In the genomic region with DNA sequence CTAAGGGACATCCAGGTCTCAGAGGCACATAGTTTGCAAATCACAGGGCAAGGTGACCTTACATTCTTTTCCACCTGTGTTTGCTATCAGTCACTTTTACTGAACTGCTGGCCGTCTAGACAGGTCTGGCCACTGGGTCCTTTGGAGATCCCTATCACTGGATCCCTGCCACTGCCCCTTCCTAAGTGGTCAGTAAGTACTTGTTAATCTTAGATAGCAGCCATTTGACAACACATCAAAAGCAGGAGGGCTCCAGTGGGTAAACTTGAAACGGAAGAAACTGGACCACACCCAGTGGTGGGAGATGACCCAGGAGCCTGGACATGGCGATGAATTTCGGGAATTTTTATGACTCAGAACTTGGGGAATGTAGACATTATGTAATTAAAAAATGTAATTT, we compare ENCODE assay signal across 27 cellular contexts. TPM values are rescaled to one million over a fixed set of nuclear protein-coding genes. Genes with fewer than 3 reads are reported as not detected.
DNase-seq lines count a peak whose midpoint lies in the region; ATAC-seq and TF ChIP-seq lines count a peak whose summit lies in the region.
"Had no signal": no experiment of that assay in that cellular context is flagged by ENCODE, and none has a peak within 500 bp of the region (broad histone marks: within the 10 kb centered on the region; RNA-seq: fewer than 3 reads in every experiment).

No MANE protein-coding gene starts in this region.

- no peaks in the 10 kb centered on the region for H3K9me3 ChIP-seq in upper lobe of left lung
- H3K9me3 ChIP-seq: transverse colon had no signal

- DNase-seq in ELR (ENCODE audit: low read depth): peak; percentile 38
- peak; percentile 32 for DNase-seq in NCI-H226
- peak; percentile 57 for DNase-seq in glomerular visceral epithelial cell (ENCODE audit: extremely low spot score)
- peak in 1 of 2 donors; percentile 35 for DNase-seq in upper lobe of left lung
- no peak for DNase-seq in activated naive CD8-positive, alpha-beta T cell treated with anti-CD3 and anti-CD28 coated beads for 36 hours
- DNase-seq in nucleus accumbens (lab: John Stamatoyannopoulos, UW): no peak
- DNase-seq in OCI-M2 (lab: John Stamatoyannopoulos, UW; ENCODE audit: unreplicated experiment): no peak
- no peak for DNase-seq in cerebellar cortex (ENCODE audit: low spot score)
- DNase-seq: activated CD4-positive, alpha-beta T cell treated with anti-CD3 and anti-CD28 coated beads for 36 hours; activated gamma-delta T cell treated with Interleukin-2 at 50 U/mL for 16 hours; brain microvascular endothelial cell; CD4-positive, alpha-beta memory T cell; DMS53; effector CD8-positive, alpha-beta T cell; erythroblast; foreskin melanocyte; hypothalamus; NCI-H1417; NCI-H2107; NCI-H446 treated with DMSO at 0.1 percent for 48 hours; stimulated activated CD4-positive, alpha-beta T cell treated with anti-CD3 and anti-CD28 coated beads, Interleukin-15, amount 100 ng/mL, for 24 hours; stimulated activated naive CD8-positive, alpha-beta T cell treated with anti-CD3 and anti-CD28 coated beads, Interleukin-15, amount 100 ng/mL, for 72 hours; transverse colon had no signal

- no peaks in the 10 kb centered on the region for H3K36me3 Mint-ChIP-seq in activated naive CD8-positive, alpha-beta T cell treated with anti-CD3 and anti-CD28 coated beads for 36 hours
- H3K36me3 Mint-ChIP-seq: CD4-positive, alpha-beta memory T cell; neural progenitor cell had no signal

- 38 to 49% methylated on average over 4 of the region's 4 CpGs for WGBS in upper lobe of left lung, 2 donors

- H3K27me3 ChIP-seq in upper lobe of left lung: no peaks in the 10 kb centered on the region
- H3K27me3 ChIP-seq: neural progenitor cell, transverse colon had no signal

- peaks cover 13% of the 10 kb centered on the region for H3K4me1 Mint-ChIP-seq in activated naive CD8-positive, alpha-beta T cell treated with anti-CD3 and anti-CD28 coated beads for 36 hours

- TF ChIP-seq POLR2A in upper lobe of left lung (IDR thresholded peaks at IDR 0.05): no peak

- no peaks in the 10 kb centered on the region for H3K4me1 ChIP-seq in upper lobe of left lung
- H3K4me1 ChIP-seq: transverse colon had no signal

- H3K27ac ChIP-seq in upper lobe of left lung: no peak overlapping the region
- H3K27ac ChIP-seq: brain microvascular endothelial cell, neural progenitor cell, transverse colon had no signal

- no peak overlapping the region for H3K4me3 Mint-ChIP-seq in activated naive CD8-positive, alpha-beta T cell treated with anti-CD3 and anti-CD28 coated beads for 36 hours
- H3K4me3 Mint-ChIP-seq: activated CD4-positive, alpha-beta T cell treated with anti-CD3 and anti-CD28 coated beads for 36 hours; CD4-positive, alpha-beta memory T cell; neural progenitor cell; stimulated activated naive CD8-positive, alpha-beta T cell treated with anti-CD3 and anti-CD28 coated beads, Interleukin-15, amount 100 ng/mL, for 72 hours had no signal

- TF ChIP-seq EP300 in upper lobe of left lung (IDR thresholded peaks at IDR 0.05): no peak

- ATAC-seq in upper lobe of left lung (ENCODE audit: low FRiP score in 2 of 2): peak; percentile 54 to 58
- ATAC-seq: activated CD4-positive, alpha-beta T cell treated with anti-CD3 and anti-CD28 coated beads for 36 hours; Panc1; sciatic nerve; stimulated activated naive CD8-positive, alpha-beta T cell treated with anti-CD3 and anti-CD28 coated beads, Interleukin-15, amount 100 ng/mL, for 72 hours had no signal

- H3K36me3 ChIP-seq in upper lobe of left lung: no peaks in the 10 kb centered on the region
- H3K36me3 ChIP-seq: brain microvascular endothelial cell, neural progenitor cell, transverse colon had no signal

- no peaks in the 10 kb centered on the region for H3K9me3 Mint-ChIP-seq in activated naive CD8-positive, alpha-beta T cell treated with anti-CD3 and anti-CD28 coated beads for 36 hours
- H3K9me3 Mint-ChIP-seq: CD4-positive, alpha-beta memory T cell; neural progenitor cell; stimulated activated naive CD8-positive, alpha-beta T cell treated with anti-CD3 and anti-CD28 coated beads, Interleukin-15, amount 100 ng/mL, for 72 hours had no signal

- no peak overlapping the region for H3K27ac Mint-ChIP-seq in activated naive CD8-positive, alpha-beta T cell treated with anti-CD3 and anti-CD28 coated beads for 36 hours
- H3K27ac Mint-ChIP-seq: activated CD4-positive, alpha-beta T cell treated with anti-CD3 and anti-CD28 coated beads for 36 hours; neural progenitor cell; progenitor cell of endocrine pancreas; stimulated activated naive CD8-positive, alpha-beta T cell treated with anti-CD3 and anti-CD28 coated beads, Interleukin-15, amount 100 ng/mL, for 72 hours had no signal

- H3K4me3 ChIP-seq in upper lobe of left lung: no peak overlapping the region
- H3K4me3 ChIP-seq: neural progenitor cell, transverse colon had no signal

- TF ChIP-seq CTCF in upper lobe of left lung (IDR thresholded peaks at IDR 0.05): no peak

- H3K27me3 Mint-ChIP-seq in activated naive CD8-positive, alpha-beta T cell treated with anti-CD3 and anti-CD28 coated beads for 36 hours: no peaks in the 10 kb centered on the region
- H3K27me3 Mint-ChIP-seq: activated CD4-positive, alpha-beta T cell treated with anti-CD3 and anti-CD28 coated beads for 36 hours; CD4-positive, alpha-beta memory T cell; stimulated activated naive CD8-positive, alpha-beta T cell treated with anti-CD3 and anti-CD28 coated beads, Interleukin-15, amount 100 ng/mL, for 72 hours had no signal

RNA-seq across cellular contexts. Expression of gene RASGRP1, which starts 28.9 kb away (rescaled TPM):
- total RNA-seq in upper lobe of left lung: 1 to 10 TPM; 2.9 to 6.8 (median 4.6) TPM
- total RNA-seq in activated naive CD8-positive, alpha-beta T cell treated with anti-CD3 and anti-CD28 coated beads for 36 hours: 10 to 100 TPM; 42.7 to 46.6 TPM

Comparison
In these comparisons a context has a peak if more than half of its experiments do, and no peak if none do; other contexts are left out.
1. DNase-seq: peak in ELR (single experiment), NCI-H226 (single experiment) and glomerular visceral epithelial cell (single experiment); none in activated naive CD8-positive, alpha-beta T cell treated with anti-CD3 and anti-CD28 coated beads for 36 hours (single experiment), nucleus accumbens (0 of 56), OCI-M2 (single experiment) and cerebellar cortex (single experiment).
2. RNA of gene RASGRP1, which starts 28.9 kb away (total RNA-seq): 42.7 to 46.6 TPM in activated naive CD8-positive, alpha-beta T cell treated with anti-CD3 and anti-CD28 coated beads for 36 hours; 2.9 to 6.8 TPM in upper lobe of left lung; every median in the first group is over 4 times any median in the second.